Comparison of ENCODE assay signal across 14 cellular contexts in genomic region chr11:14258177-14258935, GRCh38.
DNase-seq lines count a peak whose midpoint lies in the region; ATAC-seq, FAIRE-seq and TF ChIP-seq lines count a peak whose summit lies in the region.
"Had no signal": no experiment of that assay in that cellular context is flagged by ENCODE, and none has a peak within 500 bp of the region (broad histone marks: within the 10 kb centered on the region; RNA-seq: fewer than 3 reads in every experiment).

No MANE protein-coding gene starts in this region.

- FAIRE-seq in bronchial epithelial cell (lab: Jason Lieb, UNC), result no peak

- H3K27ac ChIP-seq in lung (ENCODE audit: low read depth in 1 of 2, low read length in 1 of 2), result no peak overlapping the region
- no peak overlapping the region for H3K27ac ChIP-seq in osteoblast (ENCODE audit: low read depth, low read length)
- H3K27ac ChIP-seq: skin epidermis had no signal

- H3K27me3 ChIP-seq in bronchial epithelial cell (ENCODE audit: control insufficient read depth, insufficient read depth, low read length) (no peaks in the 10 kb centered on the region), lung (ENCODE audit: control insufficient read depth, insufficient read depth) (no peaks in the 10 kb centered on the region), osteoblast (ENCODE audit: insufficient read depth, low read length) (peaks cover 11% of the 10 kb centered on the region)

- H2AFZ ChIP-seq in osteoblast (ENCODE audit: low read length), result no peak overlapping the region

- no peaks in the 10 kb centered on the region for H3K4me1 Mint-ChIP-seq in T-cell

- H3K36me3 Mint-ChIP-seq in T-cell, result peaks cover 46% of the 10 kb centered on the region

- DNase-seq in EL, result peak; percentile 65
- peak; percentile 67 for DNase-seq in M059J (ENCODE audit: low read depth)
- DNase-seq in bronchial epithelial cell (ENCODE audit: low read depth), result peak; percentile 81
- no peak for DNase-seq in lung (ENCODE audit: low spot score)
- DNase-seq in T-cell, result no peak
- no peak for DNase-seq in stimulated activated CD8-positive, alpha-beta memory T cell treated with anti-CD3 and anti-CD28 coated beads, Interleukin-4, amount 100 ng/mL, for 48 hours
- DNase-seq in osteoblast (ENCODE audit: insufficient read length, low spot score, missing footprints), result no peak
- DNase-seq in activated gamma-delta T cell treated with Interleukin-2 at 50 U/mL for 16 hours, result no peak
- DNase-seq: amygdala, COR-L47, foreskin melanocyte, NCI-H146, SHP77 treated with DMSO at 0.1 percent for 48 hours had no signal

- TF ChIP-seq CTCF in bronchial epithelial cell (IDR thresholded peaks at IDR 0.05; ENCODE audit: insufficient read depth, low read length, severe bottlenecking) (no peak), lung (IDR thresholded peaks at IDR 0.05; ENCODE audit: control extremely low read depth, extremely low read depth) (no peak), osteoblast (IDR thresholded peaks at IDR 0.05; ENCODE audit: extremely low read depth, low read depth, low read length) (no peak)

- no peaks in the 10 kb centered on the region for H3K79me2 ChIP-seq in osteoblast (ENCODE audit: insufficient read depth, low read length)

- H3K9me3 ChIP-seq in lung (ENCODE audit: control insufficient read depth in 2 of 2, insufficient read depth in 1 of 2, low read length in 1 of 2) (no peaks in the 10 kb centered on the region), osteoblast (ENCODE audit: low read depth, low read length) (no peaks in the 10 kb centered on the region)

- POLR2A ChIA-PET in T-cell (lab: Charles Lee), result no interaction called here

- H4K20me1 ChIP-seq in osteoblast (ENCODE audit: insufficient read depth, low read length), result no peaks in the 10 kb centered on the region

- no peaks in the 10 kb centered on the region for H3K27me3 Mint-ChIP-seq in T-cell

- no peaks in the 10 kb centered on the region for H3K9me3 Mint-ChIP-seq in T-cell

- H3K36me3 ChIP-seq in bronchial epithelial cell (ENCODE audit: control insufficient read depth, insufficient read depth, low read length) (no peaks in the 10 kb centered on the region), lung (ENCODE audit: control insufficient read depth in 2 of 2, insufficient read depth in 2 of 2, low read length in 2 of 2) (no peaks in the 10 kb centered on the region), osteoblast (ENCODE audit: insufficient read depth, low read length) (no peaks in the 10 kb centered on the region)

- H3K4me3 ChIP-seq in bronchial epithelial cell (ENCODE audit: low read depth, low read length) (no peak overlapping the region), lung (no peak overlapping the region), osteoblast (ENCODE audit: insufficient read depth, low read length) (no peak overlapping the region)
- H3K4me3 ChIP-seq: skin epidermis had no signal

- H3K4me2 ChIP-seq in osteoblast (ENCODE audit: insufficient read depth, low read length), result no peak overlapping the region

- ATAC-seq in lung (ENCODE audit: insufficient read depth, low FRiP score) (peak; percentile 60), T-cell (replicated peaks in 1 of 4) (no peak)

- H3K27ac Mint-ChIP-seq in T-cell, result no peak overlapping the region

- CTCF ChIA-PET in T-cell (lab: Charles Lee), result no interaction called here

- H3K4me1 ChIP-seq in lung (ENCODE audit: control insufficient read depth in 2 of 2, insufficient read depth in 2 of 2, low read length in 2 of 2) (peaks cover 0 to 3% of the 10 kb centered on the region in 2 donors), osteoblast (ENCODE audit: insufficient read depth, low read length) (peaks cover 12% of the 10 kb centered on the region)

- H3K4me3 Mint-ChIP-seq in T-cell, result no peak overlapping the region

- WGBS in lung, 2 donors, result 54 to 76% methylated on average over 6 of the region's 6 CpGs

Comparison
In these comparisons a context has a peak if more than half of its experiments do, and no peak if none do; other contexts are left out.
1. DNase-seq: peak in EL (single experiment), M059J (single experiment) and bronchial epithelial cell (single experiment); none in lung (single experiment), T-cell (0 of 34), stimulated activated CD8-positive, alpha-beta memory T cell treated with anti-CD3 and anti-CD28 coated beads, Interleukin-4, amount 100 ng/mL, for 48 hours (single experiment), osteoblast (single experiment) and activated gamma-delta T cell treated with Interleukin-2 at 50 U/mL for 16 hours (single experiment).